Comparison of ENCODE assay signal across 21 cellular contexts in genomic region chr11:69260622-69261021, GRCh38. TPM values are rescaled to one million over a fixed set of nuclear protein-coding genes. Genes with fewer than 3 reads are reported as not detected.
DNase-seq lines count a peak whose midpoint lies in the region; ATAC-seq and TF ChIP-seq lines count a peak whose summit lies in the region.
"Had no signal": no experiment of that assay in that cellular context is flagged by ENCODE, and none has a peak within 500 bp of the region (broad histone marks: within the 10 kb centered on the region; RNA-seq: fewer than 3 reads in every experiment).

No MANE protein-coding gene starts in this region.

- H3K27ac ChIP-seq in thyroid gland = peak overlapping the region in 1 of 3 donors; percentile 7
- H3K27ac ChIP-seq: BLaER1, RWPE1 had no signal

- peaks cover 32% of the 10 kb centered on the region for H3K27me3 Mint-ChIP-seq in stimulated activated naive CD8-positive, alpha-beta T cell treated with anti-CD3 and anti-CD28 coated beads, Interleukin-15, amount 100 ng/mL, for 72 hours
- H3K27me3 Mint-ChIP-seq: CD4-positive, CD25-positive, alpha-beta regulatory T cell had no signal

- ATAC-seq in HG02798 (IDR thresholded peaks at IDR 0.05; ENCODE audit: poor library complexity, unreplicated experiment) = no peak
- no peak for ATAC-seq in stimulated activated naive CD8-positive, alpha-beta T cell treated with anti-CD3 and anti-CD28 coated beads, Interleukin-15, amount 100 ng/mL, for 72 hours
- ATAC-seq: GM12878, GM23338 had no signal

- TF ChIP-seq CTCF in BJ (IDR thresholded peaks at IDR 0.05; ENCODE audit: insufficient read depth, low read depth, low read length) (no peak), fibroblast of villous mesenchyme (IDR thresholded peaks at IDR 0.05; ENCODE audit: insufficient read depth, low read depth, low read length) (no peak), thyroid gland (IDR thresholded peaks at IDR 0.05) (no peak)

- DNase-seq in BJ (ENCODE audit: low read depth) = peak; percentile 17
- DNase-seq in NCI-H226 = peak; percentile 21
- DNase-seq in fibroblast of villous mesenchyme (ENCODE audit: low read depth) = peak; percentile 5
- DNase-seq in thyroid gland = peak; percentile 47 to 49
- DNase-seq in stimulated activated naive CD4-positive, alpha-beta T cell treated with Interleukin-2 at 50 U/mL for 16 hours (lab: John Stamatoyannopoulos, UW) = no peak
- no peak for DNase-seq in stimulated activated naive CD8-positive, alpha-beta T cell treated with anti-CD3 and anti-CD28 coated beads, Interleukin-15, amount 100 ng/mL, for 72 hours
- DNase-seq: CD4-positive, CD25-positive, alpha-beta regulatory T cell; DMS53; H9; KBM-7; MG63; NCI-H1694; NCI-H2029 treated with DMSO at 0.1 percent for 48 hours; NCI-H526 treated with DMSO at 0.1 percent for 48 hours; SHP77 treated with DMSO at 0.1 percent for 48 hours; SW 1271 had no signal

- POLR2A ChIA-PET in BJ (lab: Charles Lee) = no interaction called here

- no peak for TF ChIP-seq POLR2A in thyroid gland (IDR thresholded peaks at IDR 0.05)

- H3K27ac Mint-ChIP-seq in stimulated activated naive CD8-positive, alpha-beta T cell treated with anti-CD3 and anti-CD28 coated beads, Interleukin-15, amount 100 ng/mL, for 72 hours = no peak overlapping the region
- H3K27ac Mint-ChIP-seq: CD4-positive, CD25-positive, alpha-beta regulatory T cell; GM23338; H9 had no signal

- H3K4me3 ChIP-seq in BJ (ENCODE audit: low read depth, low read length) (no peak overlapping the region), fibroblast of villous mesenchyme (ENCODE audit: low read depth, low read length) (no peak overlapping the region), thyroid gland (replicated peaks in 1 of 3) (no peak overlapping the region)
- H3K4me3 ChIP-seq: BLaER1, GM12878, GM23338, MG63 had no signal

- H3K27me3 ChIP-seq in BJ (ENCODE audit: control insufficient read depth, insufficient read depth, low read length) (peaks cover 4% of the 10 kb centered on the region), thyroid gland (no peaks in the 10 kb centered on the region)
- H3K27me3 ChIP-seq: BLaER1, MG63 had no signal

- H3K4me1 ChIP-seq in thyroid gland = peaks cover 5 to 15% of the 10 kb centered on the region in 2 donors

- peaks cover 19 to 24% of the 10 kb centered on the region in 2 donors for H3K9me3 Mint-ChIP-seq in stimulated activated naive CD8-positive, alpha-beta T cell treated with anti-CD3 and anti-CD28 coated beads, Interleukin-15, amount 100 ng/mL, for 72 hours

- CTCF ChIA-PET in BJ (lab: Yijun Ruan, JAX) = no interaction called here

- intact Hi-C loops in thyroid gland (cut with DNase I) = loop anchor here (10.0 kb wide), 1 partner anchor 126 kb away; no protein-coding TSS in a partner anchor

- no peak overlapping the region for H3K4me3 Mint-ChIP-seq in stimulated activated naive CD8-positive, alpha-beta T cell treated with anti-CD3 and anti-CD28 coated beads, Interleukin-15, amount 100 ng/mL, for 72 hours
- H3K4me3 Mint-ChIP-seq: CD4-positive, CD25-positive, alpha-beta regulatory T cell; GM23338; H9 had no signal

- no peaks in the 10 kb centered on the region for H3K4me1 Mint-ChIP-seq in stimulated activated naive CD8-positive, alpha-beta T cell treated with anti-CD3 and anti-CD28 coated beads, Interleukin-15, amount 100 ng/mL, for 72 hours

- H3K9me3 ChIP-seq in thyroid gland = no peaks in the 10 kb centered on the region
- H3K9me3 ChIP-seq: MG63 had no signal

- H3K36me3 ChIP-seq in BJ (ENCODE audit: control insufficient read depth, insufficient read depth, low read length) (no peaks in the 10 kb centered on the region), thyroid gland (no peaks in the 10 kb centered on the region)
- H3K36me3 ChIP-seq: BLaER1, MG63 had no signal

RNA-seq across cellular contexts. Expression of gene MYEOV, which starts 33.3 kb away (rescaled TPM):
- polyA plus RNA-seq in BJ (2011; rRNA removed) = 3.6 and 4.5 TPM in 2 replicates
- 3.6 and 9.9 TPM in 2 replicates for polyA minus RNA-seq in BJ (2011; rRNA and poly(A)+ RNA removed)
- total RNA-seq in fibroblast of villous mesenchyme = 0.86 and 3.2 TPM in 2 replicates
- 1 to 10 TPM in 1 of 4 donors, under 1 TPM in 2, not detected in 1; 0.42 to 2.6 (median 0.68) TPM for total RNA-seq in thyroid gland
- polyA plus RNA-seq: CD4-positive, CD25-positive, alpha-beta regulatory T cell; GM23338 had no signal

Comparison
In these comparisons a context has a peak if more than half of its experiments do, and no peak if none do; other contexts are left out.
1. DNase-seq: peak in BJ (single experiment), NCI-H226 (single experiment), fibroblast of villous mesenchyme (single experiment) and thyroid gland (2 of 2); none in stimulated activated naive CD4-positive, alpha-beta T cell treated with Interleukin-2 at 50 U/mL for 16 hours (single experiment) and stimulated activated naive CD8-positive, alpha-beta T cell treated with anti-CD3 and anti-CD28 coated beads, Interleukin-15, amount 100 ng/mL, for 72 hours (0 of 2).